Comparison of ENCODE assay signal across 16 cellular contexts in the genomic region with DNA sequence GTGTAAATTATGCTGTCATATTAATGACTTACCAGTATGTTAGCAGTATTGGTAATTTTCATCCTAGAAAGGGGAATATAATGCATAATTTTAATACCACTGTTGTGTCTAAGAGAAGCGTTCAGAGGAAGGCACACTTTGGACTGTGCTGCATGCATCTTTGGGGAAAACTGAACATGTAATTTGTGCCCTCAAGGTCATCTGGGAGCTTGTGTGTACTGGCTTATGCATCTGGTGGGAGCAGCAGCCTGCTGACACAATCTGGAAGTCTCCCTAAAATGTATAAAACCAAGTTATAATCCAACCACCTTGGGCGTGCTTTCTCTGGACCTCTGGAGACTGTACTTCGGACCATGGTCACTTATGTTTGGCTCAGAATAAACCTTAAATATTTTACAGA. TPM values are rescaled to one million over a fixed set of nuclear protein-coding genes. Genes with fewer than 3 reads are reported as not detected.
DNase-seq lines count a peak whose midpoint lies in the region; ATAC-seq, FAIRE-seq and TF ChIP-seq lines count a peak whose summit lies in the region.
"Had no signal": no experiment of that assay in that cellular context is flagged by ENCODE, and none has a peak within 500 bp of the region (broad histone marks: within the 10 kb centered on the region; RNA-seq: fewer than 3 reads in every experiment).

No MANE protein-coding gene starts in this region.

- H3K4me1 ChIP-seq in cardiac muscle cell (ENCODE audit: low read depth), result no peaks in the 10 kb centered on the region
- H3K4me1 ChIP-seq in heart right ventricle, result no peaks in the 10 kb centered on the region
- peaks cover 4% of the 10 kb centered on the region for H3K4me1 ChIP-seq in endodermal cell (ENCODE audit: control insufficient read depth, insufficient read depth, low read length)
- peaks cover 8% of the 10 kb centered on the region; the same call in 1 of the 2 replicates for H3K4me1 ChIP-seq in HepG2 (ENCODE audit: insufficient read depth, low read length)
- H3K4me1 ChIP-seq: BLaER1 treated with 17β-estradiol and CSF1 and Interleukin-3, amounts not matched to agents 10 nM and 100 nM had no signal

- H3K9ac ChIP-seq in endodermal cell (ENCODE audit: extremely low read depth, low read length, poor library complexity, severe bottlenecking), result no peak overlapping the region
- H3K9ac ChIP-seq in HepG2 (ENCODE audit: insufficient read depth, low read depth, low read length), result no peak overlapping the region
- H3K9ac ChIP-seq: BLaER1 treated with 17β-estradiol and CSF1 and Interleukin-3, amounts not matched to agents 10 nM and 100 nM had no signal

- CTCF ChIA-PET in HepG2 (lab: Yijun Ruan, JAX; ENCODE audit: low intra/inter-chr PET ratio, low total read pairs), result no interaction called here

- H2AFZ ChIP-seq in HepG2 (ENCODE audit: low read length), result no peak overlapping the region
- H2AFZ ChIP-seq: GM23338 had no signal

- H3K9me3 Mint-ChIP-seq in endodermal cell, result no peaks in the 10 kb centered on the region
- no peaks in the 10 kb centered on the region for H3K9me3 Mint-ChIP-seq in natural killer cell treated with Interleukin-12 subunit alpha and Interleukin-12 subunit beta and Interleukin-15 and Interleukin-18, amount 100 ng/mL, for 72 hours
- H3K9me3 Mint-ChIP-seq: CD8-positive, alpha-beta T cell; GM23338 had no signal

- 75 to 77% methylated on average over 3 of the region's 3 CpGs for WGBS in heart right ventricle, 2 donors
- WGBS in endodermal cell (ENCODE audit: insufficient coverage in 1 of 2, insufficient read length in 1 of 2), 2 experiments, result 93 to 98% methylated on average over 3 of the region's 3 CpGs
- 55% methylated on average over 3 of the region's 3 CpGs for WGBS in HepG2 (ENCODE audit: low lambda C conversion rate)

- POLR2A ChIA-PET in HepG2 (lab: Yijun Ruan, JAX), result no interaction called here

- in situ Hi-C loops in HepG2 (cut with HindIII; ENCODE audit: extremely low pct_ligation_motif_present, low pct_unique_long_range_greater_than_20kb), result no loop called here

- peaks cover 45% of the 10 kb centered on the region for H3K36me3 Mint-ChIP-seq in endodermal cell (ENCODE audit: low read depth)
- H3K36me3 Mint-ChIP-seq in natural killer cell treated with Interleukin-12 subunit alpha and Interleukin-12 subunit beta and Interleukin-15 and Interleukin-18, amount 100 ng/mL, for 72 hours, result no peaks in the 10 kb centered on the region
- H3K36me3 Mint-ChIP-seq: CD8-positive, alpha-beta T cell had no signal

- H3K4me1 Mint-ChIP-seq in endodermal cell, result peaks cover 27% of the 10 kb centered on the region
- H3K4me1 Mint-ChIP-seq in natural killer cell treated with Interleukin-12 subunit alpha and Interleukin-12 subunit beta and Interleukin-15 and Interleukin-18, amount 100 ng/mL, for 72 hours (ENCODE audit: low read depth in 2 of 2), result no peaks in the 10 kb centered on the region
- H3K4me1 Mint-ChIP-seq: B cell had no signal

- H3K27ac ChIP-seq in cardiac muscle cell (peak overlapping the region; percentile 43), heart right ventricle (no peak overlapping the region), endodermal cell (ENCODE audit: low read depth, low read length) (no peak overlapping the region), HepG2 (ENCODE audit: extremely low read length, insufficient read depth, low read length) (no peak overlapping the region)
- H3K27ac ChIP-seq: BLaER1 treated with 17β-estradiol and CSF1 and Interleukin-3, amounts not matched to agents 10 nM and 100 nM had no signal

- ATAC-seq in heart right ventricle (no peak), HepG2 (peak; percentile 38; the same call in 1 of the 3 replicates)
- no peak for ATAC-seq in natural killer cell treated with Interleukin-12 subunit alpha and Interleukin-12 subunit beta and Interleukin-15 and Interleukin-18, amount 100 ng/mL, for 72 hours
- ATAC-seq: CD8-positive, alpha-beta T cell; GM23338 had no signal

- TF ChIP-seq CTCF in cardiac muscle cell (IDR thresholded peaks at IDR 0.05; ENCODE audit: low read depth, low read length) (no peak), heart right ventricle (IDR thresholded peaks at IDR 0.05) (no peak), endodermal cell (conservative IDR thresholded peaks at IDR 0.05) (no peak), HepG2 (CRISPR knock-in tag; IDR thresholded peaks at IDR 0.05) (no peak)

- H3K79me2 ChIP-seq in HepG2 (ENCODE audit: insufficient read depth, low read length), result no peaks in the 10 kb centered on the region

- no peaks in the 10 kb centered on the region for H4K20me1 ChIP-seq in HepG2 (ENCODE audit: insufficient read depth, low read length)
- H4K20me1 ChIP-seq: BLaER1 treated with 17β-estradiol and CSF1 and Interleukin-3, amounts not matched to agents 10 nM and 100 nM had no signal

- DNase-seq in cardiac muscle cell (ENCODE audit: low read depth in 1 of 2, low spot score in 1 of 2), result no peak
- no peak for DNase-seq in heart right ventricle
- DNase-seq in endodermal cell, result no peak
- no peak for DNase-seq in HepG2 (ENCODE audit: low spot score)
- no peak for DNase-seq in NCI-H1092 treated with DMSO at 0.1 percent for 48 hours (lab: John Stamatoyannopoulos, UW)
- no peak for DNase-seq in natural killer cell treated with Interleukin-12 subunit alpha and Interleukin-12 subunit beta and Interleukin-15 and Interleukin-18, amount 100 ng/mL, for 72 hours (ENCODE audit: low spot score)
- no peak for DNase-seq in stimulated activated CD4-positive, alpha-beta T cell treated with anti-CD3 and anti-CD28 coated beads, Interleukin-4, amount 100 ng/mL, for 4 hours
- DNase-seq: CD8-positive, alpha-beta T cell; DMS153; DMS79 treated with DMSO at 0.1 percent for 48 hours; GF-D8; HCEC 1CT had no signal

- H3K9me3 ChIP-seq in cardiac muscle cell (ENCODE audit: low read depth) (no peaks in the 10 kb centered on the region), heart right ventricle (peaks cover 0 to 4% (median 0%) of the 10 kb centered on the region in 11 donors), endodermal cell (ENCODE audit: control insufficient read depth, low read length) (no peaks in the 10 kb centered on the region), HepG2 (ENCODE audit: low read length) (no peaks in the 10 kb centered on the region)

- peak overlapping the region; percentile 14 for H3K27ac Mint-ChIP-seq in endodermal cell
- H3K27ac Mint-ChIP-seq in natural killer cell treated with Interleukin-12 subunit alpha and Interleukin-12 subunit beta and Interleukin-15 and Interleukin-18, amount 100 ng/mL, for 72 hours, result no peak overlapping the region
- H3K27ac Mint-ChIP-seq: B cell; CD8-positive, alpha-beta T cell; GM23338 had no signal

- no peak for TF ChIP-seq POLR2A in HepG2 (IDR thresholded peaks at IDR 0.05; ENCODE audit: insufficient read depth in 1 of 2, low read depth in 2 of 2, low read length in 2 of 2)

- H3K27me3 ChIP-seq in cardiac muscle cell (no peaks in the 10 kb centered on the region), heart right ventricle (no peaks in the 10 kb centered on the region), endodermal cell (ENCODE audit: control insufficient read depth, insufficient read depth, low read length, poor library complexity, severe bottlenecking) (no peaks in the 10 kb centered on the region), HepG2 (ENCODE audit: control insufficient read depth in 1 of 2, insufficient read depth in 2 of 2, low read length in 2 of 2) (no peaks in the 10 kb centered on the region)
- H3K27me3 ChIP-seq: BLaER1 treated with 17β-estradiol and CSF1 and Interleukin-3, amounts not matched to agents 10 nM and 100 nM had no signal

- no peak overlapping the region for H3K4me3 Mint-ChIP-seq in endodermal cell
- H3K4me3 Mint-ChIP-seq in natural killer cell treated with Interleukin-12 subunit alpha and Interleukin-12 subunit beta and Interleukin-15 and Interleukin-18, amount 100 ng/mL, for 72 hours, result no peak overlapping the region
- H3K4me3 Mint-ChIP-seq: B cell; CD8-positive, alpha-beta T cell; GM23338 had no signal

- TF ChIP-seq RAD21 in HepG2 (CRISPR knock-in tag; IDR thresholded peaks at IDR 0.05), result no peak

- no peaks in the 10 kb centered on the region for H3K36me3 ChIP-seq in cardiac muscle cell
- no peaks in the 10 kb centered on the region for H3K36me3 ChIP-seq in heart right ventricle
- peaks cover 40% of the 10 kb centered on the region for H3K36me3 ChIP-seq in endodermal cell (ENCODE audit: control insufficient read depth, insufficient read depth, low read length)
- H3K36me3 ChIP-seq in HepG2 (replicated peaks in 1 of 2; ENCODE audit: control insufficient read depth in 1 of 2, insufficient read depth in 2 of 2, low read length in 2 of 2), result no peaks in the 10 kb centered on the region
- H3K36me3 ChIP-seq: BLaER1 treated with 17β-estradiol and CSF1 and Interleukin-3, amounts not matched to agents 10 nM and 100 nM had no signal

- no peak overlapping the region for H3K4me3 ChIP-seq in cardiac muscle cell
- H3K4me3 ChIP-seq in heart right ventricle, result no peak overlapping the region
- no peak overlapping the region for H3K4me3 ChIP-seq in endodermal cell (ENCODE audit: low read length)
- no peak overlapping the region for H3K4me3 ChIP-seq in HepG2 (replicated peaks in 1 of 3; ENCODE audit: insufficient read depth in 1 of 3, low read depth in 2 of 3, low read length in 3 of 3)
- H3K4me3 ChIP-seq: BLaER1 treated with 17β-estradiol and CSF1 and Interleukin-3, amounts not matched to agents 10 nM and 100 nM; GM23338 had no signal

- FAIRE-seq in HepG2 (lab: Jason Lieb, UNC), result no peak
- FAIRE-seq: H54 had no signal

- H3K4me2 ChIP-seq in HepG2 (ENCODE audit: low read depth, low read length), result no peak overlapping the region
- H3K4me2 ChIP-seq: BLaER1 treated with 17β-estradiol and CSF1 and Interleukin-3, amounts not matched to agents 10 nM and 100 nM; GM23338 had no signal

- BruUV-seq in HepG2 (replicated peaks; lab: Mats Ljungman, UMichigan), result no TSS peak

- no peaks in the 10 kb centered on the region for H3K27me3 Mint-ChIP-seq in endodermal cell (ENCODE audit: insufficient read depth)
- H3K27me3 Mint-ChIP-seq in natural killer cell treated with Interleukin-12 subunit alpha and Interleukin-12 subunit beta and Interleukin-15 and Interleukin-18, amount 100 ng/mL, for 72 hours, result peaks cover 13 to 28% of the 10 kb centered on the region in 2 donors

- TF ChIP-seq EP300 in HepG2 (IDR thresholded peaks at IDR 0.05; ENCODE audit: low read depth in 2 of 2, low read length in 2 of 2), result no peak
- TF ChIP-seq EP300 in HepG2 (CRISPR knock-in tag; IDR thresholded peaks at IDR 0.05; ENCODE audit: borderline replicate concordance), result no peak

- intact Hi-C loops in heart right ventricle (cut with DNase I) (no loop called here), HepG2 (cut with micrococcal nuclease; ENCODE audit: unreplicated experiment) (no loop called here)

RNA-seq across cellular contexts. Expression of gene FGD4, which starts 14.1 kb away (rescaled TPM):
- total RNA-seq in cardiac muscle cell (3.8 and 7.3 TPM in 2 replicates), heart right ventricle (10 to 100 TPM; 14.4 to 36.9 (median 26.5) TPM), endodermal cell (10 to 100 TPM; 27.6 to 57.7 TPM), HepG2 (2016; rRNA removed; fragmentation: Illumina TruSeq; extraction: Trizol) (4.6 and 5.3 TPM in 2 replicates)
- polyA plus RNA-seq in cardiac muscle cell (1.8 and 2.5 TPM in 2 replicates), heart right ventricle (1 to 10 TPM; 2.6 to 7.7 TPM), HepG2 (2011; rRNA removed) (4.7 and 6.6 TPM in 2 replicates)
- polyA plus RNA-seq in endodermal cell (2013, experiment 1 of 2), result 10.7 TPM
- polyA plus RNA-seq in endodermal cell (2013, experiment 2 of 2), result 11.1 TPM
- 9.9 and 11.4 TPM in 2 replicates for total RNA-seq in HepG2 (2016; cell fraction: cytosol; rRNA removed; fragmentation: Illumina TruSeq; extraction: Trizol; ENCODE audit: low read depth)
- total RNA-seq in HepG2 (2016; cell fraction: insoluble cytoplasmic fraction; rRNA removed; fragmentation: Illumina TruSeq; extraction: Trizol), result 4.6 and 5.5 TPM in 2 replicates
- 4.0 and 5.2 TPM in 2 replicates for total RNA-seq in HepG2 (2016; cell fraction: membrane; rRNA removed; fragmentation: Illumina TruSeq; extraction: Trizol)
- total RNA-seq in HepG2 (2016; cell fraction: nucleus; rRNA removed; fragmentation: Illumina TruSeq; extraction: Trizol), result 7.1 and 8.1 TPM in 2 replicates
- 2.0 and 2.4 TPM in 2 replicates for polyA plus RNA-seq in HepG2 (2011; cell fraction: cytosol; rRNA removed)
- 6.0 and 6.1 TPM in 2 replicates for polyA plus RNA-seq in HepG2 (2011; cell fraction: nucleus; rRNA removed)
- polyA plus RNA-seq in HepG2 (2012), result 4.3 and 6.2 TPM in 2 replicates
- polyA plus RNA-seq in HepG2 (2016; cell fraction: cytosol; fragmentation: Illumina TruSeq; extraction: Trizol; ENCODE audit: low read depth), result 0.24 and 0.28 TPM in 2 replicates
- 1.4 and 2.2 TPM in 2 replicates for polyA plus RNA-seq in HepG2 (2016; cell fraction: insoluble cytoplasmic fraction; fragmentation: Illumina TruSeq; extraction: Trizol; ENCODE audit: low read depth)
- polyA plus RNA-seq in HepG2 (2016; cell fraction: membrane; fragmentation: Illumina TruSeq; extraction: Trizol; ENCODE audit: low read depth), result 0.51 and 0.76 TPM in 2 replicates
- 2.9 and 3.8 TPM in 2 replicates for polyA plus RNA-seq in HepG2 (2016; cell fraction: nucleus; fragmentation: Illumina TruSeq; extraction: Trizol; ENCODE audit: insufficient read depth, low read depth)
- 6.9 and 9.3 TPM in 2 replicates for polyA minus RNA-seq in HepG2 (2011; rRNA and poly(A)+ RNA removed; ENCODE audit: low replicate concordance)
- 13.8 and 18.8 TPM in 2 replicates for polyA minus RNA-seq in HepG2 (2011; cell fraction: cytosol; rRNA and poly(A)+ RNA removed)
- 42.7 and 45.4 TPM in 2 replicates for polyA minus RNA-seq in HepG2 (2011; cell fraction: nucleus; rRNA and poly(A)+ RNA removed)
- total RNA-seq in natural killer cell treated with Interleukin-12 subunit alpha and Interleukin-12 subunit beta and Interleukin-15 and Interleukin-18, amount 100 ng/mL, for 72 hours, result under 1 TPM; 0.22 to 0.31 TPM
